ENCODE assay signal across 8 cellular contexts in genomic region chr19:4375164-4375619, GRCh38. TPM values are rescaled to one million over a fixed set of nuclear protein-coding genes. Genes with fewer than 3 reads are reported as not detected.
A peak's percentile ranks its signal among the peaks of the same experiment; 100 is the strongest.
DNase-seq lines count a peak whose midpoint lies in the region; ATAC-seq, FAIRE-seq and TF ChIP-seq lines count a peak whose summit lies in the region.

No MANE protein-coding gene starts in this region.

- H3K36me3 ChIP-seq in HEK293 (ENCODE audit: control insufficient read depth in 2 of 2, insufficient read depth in 1 of 2, low read length in 2 of 2) (peaks cover 0 to 3% of the 10 kb centered on the region in 2 experiments; a peak in 1 of 3 replicates), small intestine (ENCODE audit: control insufficient read depth in 2 of 2, insufficient read depth in 2 of 2, low read length in 2 of 2) (no peaks in the 10 kb centered on the region)

- ATAC-seq in SK-N-SH treated with all-trans-retinoic acid at 6 μM for 48 hours: peak; percentile 7
- ATAC-seq in right cardiac atrium: no peak
- ATAC-seq in omental fat pad (ENCODE audit: low FRiP score): no peak

- 56% methylated on average over 8 of the region's 8 CpGs for WGBS in right cardiac atrium
- WGBS in small intestine, 3 donors: 11 to 46% (median 32%) methylated on average over 6 to 8 of the region's 8 CpGs

- CTCF ChIA-PET in HEK293 (lab: Yijun Ruan, JAX): interaction anchor here (0.5 to 5.5 kb wide), 19 partner anchors 8 to 193 kb away, joined by 3 to 40 read pairs (median 4); partner anchors contain the start of genes CHAF1A and SH3GL1

- TF ChIP-seq CTCF in HEK293 (tag by site-specific recombination; IDR thresholded peaks at IDR 0.05) (no peak), omental fat pad (IDR thresholded peaks at IDR 0.05) (no peak)

- H3K27me3 ChIP-seq in right cardiac atrium (ENCODE audit: control insufficient read depth, insufficient read depth) (no peaks in the 10 kb centered on the region), small intestine (ENCODE audit: control insufficient read depth in 2 of 2, insufficient read depth in 2 of 2, low read length in 2 of 2) (no peaks in the 10 kb centered on the region)

- H3K9me3 ChIP-seq in HEK293 (ENCODE audit: control insufficient read depth, insufficient read depth, low read depth, low read length): no peaks in the 10 kb centered on the region
- H3K9me3 ChIP-seq in right cardiac atrium (ENCODE audit: control insufficient read depth, low read length): no peaks in the 10 kb centered on the region
- no peaks in the 10 kb centered on the region for H3K9me3 ChIP-seq in small intestine (ENCODE audit: control insufficient read depth, low read depth)

- DNase-seq in right cardiac atrium (peak in 1 of 3 donors; percentile 69), small intestine (peak; percentile 86), omental fat pad (ENCODE audit: low spot score) (no peak), NCI-H1694 treated with DMSO at 0.1 percent for 48 hours (lab: John Stamatoyannopoulos, UW) (no peak)
- no peak for DNase-seq in stimulated activated CD4-positive, alpha-beta T cell treated with anti-CD3 and anti-CD28 coated beads, Interleukin-1b, Interleukin-23, amount 100 ng/mL, for 48 hours
- DNase-seq in NK-92 treated with Interleukin-12 subunit alpha and Interleukin-12 subunit beta, amount 100 ng/mL, for 24 hours (lab: John Stamatoyannopoulos, UW): no peak

- H3K27ac ChIP-seq in HEK293 (ENCODE audit: extremely low read depth, low read depth, low read length) (no peak overlapping the region), right cardiac atrium (ENCODE audit: low read length) (peak overlapping the region; percentile 90), small intestine (ENCODE audit: low read depth in 1 of 2, low read length in 1 of 2) (peak overlapping the region; percentile 77 to 87)

- POLR2A ChIA-PET in HEK293 (lab: Yijun Ruan, JAX): interaction anchor here (1.0 to 3.8 kb wide), 7 partner anchors 11 to 40 kb away, joined by 3 to 19 read pairs (median 6); partner anchors contain the start of genes CHAF1A, MPND and SH3GL1

- peaks cover 9% of the 10 kb centered on the region for H3K4me1 ChIP-seq in HEK293 (ENCODE audit: control insufficient read depth, insufficient read depth, low read length)
- peaks cover 59% of the 10 kb centered on the region for H3K4me1 ChIP-seq in right cardiac atrium (ENCODE audit: control insufficient read depth, insufficient read depth, low read length)
- peaks cover 10 to 20% of the 10 kb centered on the region in 2 donors for H3K4me1 ChIP-seq in small intestine (ENCODE audit: control insufficient read depth in 2 of 2, insufficient read depth in 1 of 2, low read depth in 1 of 2, low read length in 1 of 2)

- FAIRE-seq in small intestine (lab: Jason Lieb, UNC): no peak

- H3K4me3 ChIP-seq in HEK293 (ENCODE audit: low read depth, low read length) (no peak overlapping the region), right cardiac atrium (ENCODE audit: low read length) (no peak overlapping the region), small intestine (ENCODE audit: low read depth in 1 of 2, low read length in 2 of 2) (no peak overlapping the region)

- intact Hi-C loops in right cardiac atrium (cut with DNase I): no loop called here

TF ChIP-seq in HEK293, 187 proteins besides CTCF, POLR2A, EP300 and RAD21:
- TF ChIP-seq ZNF777 (tag by site-specific recombination; IDR thresholded peaks at IDR 0.05; ENCODE audit: borderline replicate concordance) (no peak), KLF1 (tag by site-specific recombination; IDR thresholded peaks at IDR 0.05) (peak; percentile 30; the same call in 1 of the 2 replicates)
- TF ChIP-seq, protein P1, sequence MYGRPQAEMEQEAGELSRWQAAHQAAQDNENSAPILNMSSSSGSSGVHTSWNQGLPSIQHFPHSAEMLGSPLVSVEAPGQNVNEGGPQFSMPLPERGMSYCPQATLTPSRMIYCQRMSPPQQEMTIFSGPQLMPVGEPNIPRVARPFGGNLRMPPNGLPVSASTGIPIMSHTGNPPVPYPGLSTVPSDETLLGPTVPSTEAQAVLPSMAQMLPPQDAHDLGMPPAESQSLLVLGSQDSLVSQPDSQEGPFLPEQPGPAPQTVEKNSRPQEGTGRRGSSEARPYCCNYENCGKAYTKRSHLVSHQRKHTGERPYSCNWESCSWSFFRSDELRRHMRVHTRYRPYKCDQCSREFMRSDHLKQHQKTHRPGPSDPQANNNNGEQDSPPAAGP (tag by site-specific recombination; IDR thresholded peaks at IDR 0.05): peak; percentile 16; the same call in 1 of the 2 replicates
TF ChIP-seq in HEK293: peak in this region for 2.

TF ChIP-seq in SK-N-SH treated with all-trans-retinoic acid at 6 μM for 48 hours, 23 proteins besides CTCF, POLR2A, EP300 and RAD21 (continues in another document):
- TF ChIP-seq TCF4 (CRISPR knock-in tag; IDR thresholded peaks at IDR 0.05; ENCODE audit: borderline replicate concordance) (no peak), ESRRG (CRISPR knock-in tag; IDR thresholded peaks at IDR 0.05) (no peak), CREB5 (CRISPR knock-in tag; IDR thresholded peaks at IDR 0.05; ENCODE audit: low read depth) (no peak), ZFP30 (CRISPR knock-in tag; IDR thresholded peaks at IDR 0.05) (no peak), OSR1 (CRISPR knock-in tag; IDR thresholded peaks at IDR 0.05) (no peak), ISL1 (CRISPR knock-in tag; IDR thresholded peaks at IDR 0.05) (no peak), CSDC2 (CRISPR knock-in tag; IDR thresholded peaks at IDR 0.05) (no peak), BACH2 (CRISPR knock-in tag; IDR thresholded peaks at IDR 0.05; ENCODE audit: borderline replicate concordance) (no peak), TOX (CRISPR knock-in tag; IDR thresholded peaks at IDR 0.05; ENCODE audit: borderline replicate concordance) (no peak), ZNF565 (CRISPR knock-in tag; conservative IDR thresholded peaks at IDR 0.05; ENCODE audit: low read depth) (no peak), PATZ1 (CRISPR knock-in tag; IDR thresholded peaks at IDR 0.05; ENCODE audit: borderline replicate concordance) (no peak), SNAI2 (CRISPR knock-in tag; IDR thresholded peaks at IDR 0.05) (no peak)
- TF ChIP-seq, protein P2, sequence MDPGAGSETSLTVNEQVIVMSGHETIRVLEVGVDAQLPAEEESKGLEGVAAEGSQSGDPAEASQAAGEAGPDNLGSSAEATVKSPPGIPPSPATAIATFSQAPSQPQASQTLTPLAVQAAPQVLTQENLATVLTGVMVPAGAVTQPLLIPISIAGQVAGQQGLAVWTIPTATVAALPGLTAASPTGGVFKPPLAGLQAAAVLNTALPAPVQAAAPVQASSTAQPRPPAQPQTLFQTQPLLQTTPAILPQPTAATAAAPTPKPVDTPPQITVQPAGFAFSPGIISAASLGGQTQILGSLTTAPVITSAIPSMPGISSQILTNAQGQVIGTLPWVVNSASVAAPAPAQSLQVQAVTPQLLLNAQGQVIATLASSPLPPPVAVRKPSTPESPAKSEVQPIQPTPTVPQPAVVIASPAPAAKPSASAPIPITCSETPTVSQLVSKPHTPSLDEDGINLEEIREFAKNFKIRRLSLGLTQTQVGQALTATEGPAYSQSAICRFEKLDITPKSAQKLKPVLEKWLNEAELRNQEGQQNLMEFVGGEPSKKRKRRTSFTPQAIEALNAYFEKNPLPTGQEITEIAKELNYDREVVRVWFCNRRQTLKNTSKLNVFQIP (CRISPR knock-in tag; IDR thresholded peaks at IDR 0.05; ENCODE audit: borderline replicate concordance, low read depth): no peak

RNA-seq across cellular contexts. Expression of gene SH3GL1, which starts 25.2 kb away (rescaled TPM):
- total RNA-seq in right cardiac atrium (10 to 100 TPM; 26.3 to 40.3 (median 31.8) TPM), omental fat pad (10 to 100 TPM; 38.0 to 54.9 (median 48.2) TPM)
- polyA plus RNA-seq in right cardiac atrium (27.7 TPM), small intestine (100 to 1,000 TPM in 2 of 3 donors, 10 to 100 TPM in 1; 64.9 to 108 (median 101) TPM)

RNA-seq across cellular contexts. Expression of gene CHAF1A, which starts 27.2 kb away (rescaled TPM):
- 1 to 10 TPM; 5.4 to 7.7 (median 6.2) TPM for total RNA-seq in right cardiac atrium
- polyA plus RNA-seq in right cardiac atrium: 4.3 TPM
- polyA plus RNA-seq in small intestine: 10 to 100 TPM in 1 of 3 donors, 1 to 10 TPM in 2; 4.0 to 13.5 (median 5.9) TPM
- 1 to 10 TPM; 3.9 to 6.5 (median 4.1) TPM for total RNA-seq in omental fat pad

RNA-seq across cellular contexts. Expression of gene MPND, which starts 31.8 kb away (rescaled TPM):
- total RNA-seq in right cardiac atrium (10 to 100 TPM; 22.8 to 25.8 (median 25.2) TPM), omental fat pad (1 to 10 TPM; 3.5 to 7.1 (median 6.0) TPM)
- polyA plus RNA-seq in right cardiac atrium (24.9 TPM), small intestine (10 to 100 TPM; 27.0 to 45.1 (median 43.8) TPM)

RNA-seq across cellular contexts. Expression of gene STAP2, which starts 36.6 kb away (rescaled TPM):
- total RNA-seq in right cardiac atrium: 10 to 100 TPM in 3 of 4 donors, 1 to 10 TPM in 1; 6.7 to 13.9 (median 11.3) TPM
- 7.8 TPM for polyA plus RNA-seq in right cardiac atrium
- polyA plus RNA-seq in small intestine: 100 to 1,000 TPM in 2 of 3 donors, 10 to 100 TPM in 1; 85.8 to 261 (median 194) TPM
- total RNA-seq in omental fat pad: 10 to 100 TPM in 2 of 4 donors, 1 to 10 TPM in 2; 4.6 to 18.8 (median 7.7) TPM
